Comparison of ENCODE assay signal across 13 cellular contexts in the genomic region with DNA sequence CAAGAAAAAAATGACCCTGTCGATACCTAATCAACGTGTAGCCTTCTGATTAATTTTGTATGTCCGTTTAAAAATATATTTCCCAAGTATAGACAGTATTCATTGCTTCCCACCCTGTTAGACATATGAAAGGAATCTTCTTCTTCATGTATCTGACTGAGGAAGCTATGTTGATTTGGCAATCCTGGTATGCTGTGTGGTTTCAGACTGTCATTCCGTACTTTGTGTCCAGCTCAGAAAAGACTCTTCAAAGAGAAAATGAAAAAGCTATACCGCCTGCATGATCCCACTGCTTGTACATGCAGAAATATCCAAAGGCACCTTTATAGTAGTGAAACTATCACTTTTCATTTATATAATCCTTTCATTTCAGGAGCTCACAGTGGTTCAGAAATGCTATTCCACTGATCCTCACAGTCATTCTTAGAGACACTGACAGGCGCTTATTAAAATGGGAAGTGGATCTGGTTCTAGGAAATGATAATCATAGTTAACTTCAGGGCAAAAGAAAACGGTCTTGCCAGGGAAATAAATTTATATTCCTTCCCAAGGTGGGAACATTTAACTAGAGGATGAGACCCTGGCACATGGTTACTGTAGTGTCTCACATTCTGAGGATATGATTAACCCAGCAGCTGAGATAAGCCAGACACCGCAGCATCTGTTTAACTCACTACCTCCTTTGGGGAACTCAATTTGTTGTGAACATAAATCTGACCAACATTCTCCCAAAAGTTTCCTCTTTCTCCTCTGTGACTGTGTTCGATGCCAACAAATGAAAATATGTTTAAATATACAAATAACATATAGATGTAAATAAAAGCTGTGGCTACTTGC.
A peak's percentile ranks its signal among the peaks of the same experiment; 100 is the strongest.
DNase-seq lines count a peak whose midpoint lies in the region; ATAC-seq and TF ChIP-seq lines count a peak whose summit lies in the region.
"Had no signal": no experiment of that assay in that cellular context is flagged by ENCODE, and none has a peak within 500 bp of the region (broad histone marks: within the 10 kb centered on the region; RNA-seq: fewer than 3 reads in every experiment).

No MANE protein-coding gene starts in this region.

- no peak for TF ChIP-seq CTCF in AG09309 (IDR thresholded peaks at IDR 0.05; ENCODE audit: control insufficient read depth, insufficient read depth, low read depth, low read length, missing control alignments)
- no peak for TF ChIP-seq CTCF in astrocyte of the spinal cord (IDR thresholded peaks at IDR 0.05; ENCODE audit: low read depth, low read length)
- TF ChIP-seq CTCF in neural progenitor cell (IDR thresholded peaks at IDR 0.05), result no peak

- no peak overlapping the region for H2AFZ ChIP-seq in neural progenitor cell (replicated peaks)

- H3K4me1 Mint-ChIP-seq in neural progenitor cell, result no peaks in the 10 kb centered on the region
- H3K4me1 Mint-ChIP-seq: memory B cell had no signal

- H3K36me3 ChIP-seq in MG63 (no peaks in the 10 kb centered on the region), neural progenitor cell (no peaks in the 10 kb centered on the region)
- H3K36me3 ChIP-seq: BLaER1 treated with 17β-estradiol and CSF1 and Interleukin-3, amounts not matched to agents 10 nM and 100 nM had no signal

- H3K4me2 ChIP-seq in neural progenitor cell, result no peak overlapping the region

- no peak overlapping the region for H3K27ac Mint-ChIP-seq in neural progenitor cell
- H3K27ac Mint-ChIP-seq: memory B cell; stimulated activated naive CD8-positive, alpha-beta T cell treated with anti-CD3 and anti-CD28 coated beads, Interleukin-15, Interleukin-2, amounts not matched to agents 100 ng/mL and 50 ng/mL, for 24 hours had no signal

- no peak overlapping the region for H3K27ac ChIP-seq in neural progenitor cell
- H3K27ac ChIP-seq: BLaER1 treated with 17β-estradiol and CSF1 and Interleukin-3, amounts not matched to agents 10 nM and 100 nM had no signal

- no peaks in the 10 kb centered on the region for H4K20me1 ChIP-seq in neural progenitor cell (ENCODE audit: low read depth)
- H4K20me1 ChIP-seq: BLaER1 treated with 17β-estradiol and CSF1 and Interleukin-3, amounts not matched to agents 10 nM and 100 nM had no signal

- peak; percentile 31 for DNase-seq in AG09309 (ENCODE audit: low read depth)
- DNase-seq in MG63, result peak; percentile 27
- DNase-seq in astrocyte of the spinal cord (ENCODE audit: low read depth, low spot score), result peak; percentile 82
- peak; percentile 3 for DNase-seq in kidney glomerular epithelial cell (lab: John Stamatoyannopoulos, UW)
- no peak for DNase-seq in neural progenitor cell (ENCODE audit: low spot score)
- DNase-seq in retina, result no peak
- DNase-seq in activated CD4-positive, alpha-beta T cell treated with anti-CD3 and anti-CD28 coated beads, Interleukin-2, amount 50 U/mL, for 4 hours, result no peak
- DNase-seq: effector CD8-positive, alpha-beta T cell; stimulated activated CD4-positive, alpha-beta T cell treated with anti-CD3 and anti-CD28 coated beads, Interleukin-4, amount 100 ng/mL, for 1 hour had no signal

- no peaks in the 10 kb centered on the region for H3K27me3 Mint-ChIP-seq in neural progenitor cell (ENCODE audit: insufficient read depth, low read depth)
- H3K27me3 Mint-ChIP-seq: memory B cell; stimulated activated naive CD8-positive, alpha-beta T cell treated with anti-CD3 and anti-CD28 coated beads, Interleukin-15, Interleukin-2, amounts not matched to agents 100 ng/mL and 50 ng/mL, for 24 hours had no signal

- no peaks in the 10 kb centered on the region for H3K79me2 ChIP-seq in neural progenitor cell (ENCODE audit: low read depth)

- no peaks in the 10 kb centered on the region for H3K4me1 ChIP-seq in neural progenitor cell

- H3K9me3 ChIP-seq in MG63 (no peaks in the 10 kb centered on the region), neural progenitor cell (ENCODE audit: low read depth) (no peaks in the 10 kb centered on the region)
- H3K9me3 ChIP-seq: BLaER1 treated with 17β-estradiol and CSF1 and Interleukin-3, amounts not matched to agents 10 nM and 100 nM had no signal

- H3K36me3 Mint-ChIP-seq in neural progenitor cell, result no peaks in the 10 kb centered on the region
- H3K36me3 Mint-ChIP-seq: memory B cell had no signal

- no peak overlapping the region for H3K9ac ChIP-seq in neural progenitor cell
- H3K9ac ChIP-seq: BLaER1 treated with 17β-estradiol and CSF1 and Interleukin-3, amounts not matched to agents 10 nM and 100 nM had no signal

- H3K4me3 ChIP-seq in AG09309 (ENCODE audit: control insufficient read depth, low read depth, low read length), result no peak overlapping the region
- H3K4me3 ChIP-seq in MG63, result peak overlapping the region; percentile 12; the same call in 1 of the 2 replicates
- H3K4me3 ChIP-seq in astrocyte of the spinal cord (ENCODE audit: low read depth, low read length), result no peak overlapping the region
- no peak overlapping the region for H3K4me3 ChIP-seq in neural progenitor cell
- H3K4me3 ChIP-seq: BLaER1 treated with 17β-estradiol and CSF1 and Interleukin-3, amounts not matched to agents 10 nM and 100 nM had no signal

- H3K27me3 ChIP-seq in MG63 (no peaks in the 10 kb centered on the region), neural progenitor cell (no peaks in the 10 kb centered on the region)
- H3K27me3 ChIP-seq: BLaER1 treated with 17β-estradiol and CSF1 and Interleukin-3, amounts not matched to agents 10 nM and 100 nM had no signal

- no peaks in the 10 kb centered on the region for H3K9me3 Mint-ChIP-seq in neural progenitor cell

- H3F3A ChIP-seq in neural progenitor cell (ENCODE audit: low read depth), result no peaks in the 10 kb centered on the region

- ATAC-seq in GM18520 (IDR thresholded peaks at IDR 0.05; ENCODE audit: unreplicated experiment), result no peak

- H3K4me3 Mint-ChIP-seq in neural progenitor cell, result no peak overlapping the region
- H3K4me3 Mint-ChIP-seq: memory B cell; stimulated activated naive CD8-positive, alpha-beta T cell treated with anti-CD3 and anti-CD28 coated beads, Interleukin-15, Interleukin-2, amounts not matched to agents 100 ng/mL and 50 ng/mL, for 24 hours had no signal

- in situ Hi-C loops in astrocyte of the spinal cord (cut with HindIII; ENCODE audit: low sequenced_read_pairs), result no loop called here

Comparison
In these comparisons a context has a peak if more than half of its experiments do, and no peak if none do; other contexts are left out.
1. DNase-seq: peak in AG09309 (single experiment), MG63 (single experiment), astrocyte of the spinal cord (single experiment) and kidney glomerular epithelial cell (single experiment); none in neural progenitor cell (single experiment), retina (single experiment) and activated CD4-positive, alpha-beta T cell treated with anti-CD3 and anti-CD28 coated beads, Interleukin-2, amount 50 U/mL, for 4 hours (0 of 2).